In the genomic region with DNA sequence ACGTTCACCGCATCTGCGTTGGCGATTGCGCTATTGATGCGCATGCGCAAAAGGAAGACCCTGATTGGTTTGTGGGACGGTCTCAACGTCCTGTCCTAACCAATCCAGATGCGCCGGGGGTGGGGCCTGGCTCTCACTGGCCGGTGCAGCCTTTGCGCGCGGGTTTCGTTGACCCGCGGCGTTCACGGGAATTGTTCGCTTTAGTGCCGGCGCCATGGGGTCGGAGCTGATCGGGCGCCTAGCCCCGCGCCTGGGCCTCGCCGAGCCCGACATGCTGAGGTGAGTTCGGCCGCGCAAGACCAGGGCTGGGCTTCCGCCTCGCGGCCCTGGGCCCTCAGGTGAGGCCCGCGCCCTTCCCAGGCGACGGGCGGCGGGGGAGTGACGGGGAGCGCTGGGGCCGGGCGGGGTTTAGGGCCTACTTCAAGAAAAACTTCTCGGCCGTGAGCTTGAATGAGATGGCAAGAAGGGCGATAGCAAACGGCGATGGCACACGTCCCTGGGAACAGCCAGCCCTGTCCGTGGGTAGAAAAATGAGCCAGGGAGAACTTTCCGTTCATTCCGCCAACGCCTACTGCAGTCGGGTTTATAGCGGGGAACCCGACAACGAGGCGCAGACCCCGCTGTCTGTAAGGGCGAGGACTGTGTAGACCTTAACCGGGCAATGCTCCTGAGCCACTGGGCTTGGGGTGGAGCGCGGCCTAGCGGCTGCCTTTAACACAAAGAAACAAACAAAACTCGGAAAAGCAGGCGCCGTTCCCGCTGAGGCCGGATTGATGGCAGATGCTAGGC, we compare ENCODE assay signal across 8 cellular contexts. TPM values are rescaled to one million over a fixed set of nuclear protein-coding genes. Genes with fewer than 3 reads are reported as not detected.
A peak's percentile ranks its signal among the peaks of the same experiment; 100 is the strongest.
DNase-seq lines count a peak whose midpoint lies in the region; TF ChIP-seq lines count a peak whose summit lies in the region.

Gene ORC6, plus strand, starts transcription at position 168 of the 789 bp plus-strand sequence. Its CDS starts 47 bp downstream, at position 215.

- 0 to 1% methylated on average over 64 to 66 of the region's 73 CpGs for WGBS in mesodermal cell (ENCODE audit: insufficient coverage in 2 of 2), 2 experiments

- DNase-seq in Caki2 (ENCODE audit: low read depth) (peak; percentile 93), GM20000 (ENCODE audit: low spot score) (peak; percentile 97), HT-29 (ENCODE audit: low spot score) (peak; percentile 97), NOMO-1 treated with DMSO at 0.1 percent for 48 hours (lab: John Stamatoyannopoulos, UW; ENCODE audit: unreplicated experiment) (peak; percentile 95)
- DNase-seq in activated CD8-positive, alpha-beta memory T cell treated with anti-CD3 and anti-CD28 coated beads for 48 hours (ENCODE audit: low read depth in 2 of 3, low spot score in 2 of 3), result peak; percentile 88 to 93 (median 92)
- peak; percentile 85 for DNase-seq in stimulated activated CD8-positive, alpha-beta memory T cell treated with anti-CD3 and anti-CD28 coated beads, Interleukin-15, amount 100 ng/mL, for 24 hours (ENCODE audit: low read depth)

- H3K4me1 ChIP-seq in mesodermal cell (ENCODE audit: control insufficient read depth, insufficient read depth, low read length, poor library complexity, severe bottlenecking), result peaks cover 15% of the 10 kb centered on the region

- H3K9me3 ChIP-seq in mesodermal cell (ENCODE audit: control insufficient read depth, low read length), result no peaks in the 10 kb centered on the region

- H3K27ac ChIP-seq in mesodermal cell (ENCODE audit: low read depth, low read length, severe bottlenecking), result peak within 1 kb of the TSS; percentile 97

- H3K36me3 ChIP-seq in mesodermal cell (ENCODE audit: control insufficient read depth, insufficient read depth, low read length), result peaks cover 31% of the 10 kb centered on the region

- peak; percentile 45 for TF ChIP-seq CTCF in GM20000 (IDR thresholded peaks at IDR 0.05; ENCODE audit: extremely low read depth, missing control alignments)

- H3K4me3 ChIP-seq in mesodermal cell (ENCODE audit: extremely low read depth, insufficient read depth, low read length, poor library complexity, severe bottlenecking), result peak within 1 kb of the TSS; percentile 93

- in situ Hi-C loops in Caki2 (cut with HindIII; ENCODE audit: low pct_unique_long_range_greater_than_20kb, low sequenced_read_pairs), result no loop called here
- in situ Hi-C loops in endometrial microvascular endothelial cells (cut with HindIII; ENCODE audit: inconsistent ontology term, low pct_unique_long_range_greater_than_20kb, low sequenced_read_pairs), result no loop called here

RNA-seq across cellular contexts. Expression of gene ORC6, which starts in this region (rescaled TPM):
- 13.8 and 19.6 TPM in 2 replicates for total RNA-seq in Caki2 (2014; rRNA removed; shearing (Covaris generic); ENCODE audit: low replicate concordance)
- 20.6 and 25.0 TPM in 2 replicates for total RNA-seq in HT-29 (2014; rRNA removed; shearing (Covaris generic))
- 16.6 TPM for total RNA-seq in endometrial microvascular endothelial cells (ENCODE audit: inconsistent ontology term)
- polyA plus RNA-seq in mesodermal cell (2013, experiment 1 of 2), result 40.0 TPM
- polyA plus RNA-seq in mesodermal cell (2013, experiment 2 of 2), result 44.3 TPM

Comparison
In these comparisons a context has a peak if more than half of its experiments do, and no peak if none do; other contexts are left out.
1. Peak in every context shown above with its lines: DNase-seq, H3K4me3 ChIP-seq and H3K27ac ChIP-seq.